Comparison of ENCODE assay signal across 10 cellular contexts in the genomic region with DNA sequence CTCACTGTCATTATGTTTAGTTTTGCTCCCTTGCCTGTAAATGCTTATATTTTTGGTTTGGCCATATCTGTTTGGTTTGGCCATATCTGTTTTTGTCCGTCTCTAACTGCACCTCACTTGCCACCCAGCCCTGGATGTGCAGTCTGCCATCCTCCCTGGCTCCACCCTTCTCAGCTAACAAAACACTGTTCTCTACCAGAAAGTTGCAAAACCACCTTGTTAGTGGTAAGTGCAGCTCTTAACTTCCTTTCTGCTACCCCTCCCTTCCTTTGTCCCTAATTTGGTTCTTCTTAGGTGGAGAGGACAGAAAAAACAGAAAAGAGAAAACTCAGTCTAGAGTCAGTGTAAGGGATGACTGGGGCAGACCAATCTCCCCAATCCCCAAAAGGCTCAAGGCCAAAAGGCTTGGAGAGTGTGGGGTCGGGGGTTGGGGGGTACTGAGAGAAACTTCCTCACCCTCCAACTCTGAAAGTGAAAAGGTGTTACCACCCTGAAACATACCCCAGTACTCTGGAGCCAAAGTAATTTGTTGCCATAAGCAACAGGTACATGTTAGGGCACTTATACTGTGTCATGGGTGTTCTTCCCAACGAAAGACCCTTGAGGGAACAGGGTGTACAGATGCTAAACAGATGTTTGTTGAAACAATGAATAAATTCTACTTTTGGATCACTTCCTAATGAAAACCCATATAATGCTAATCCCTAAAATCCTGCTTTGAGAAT. TPM values are rescaled to one million over a fixed set of nuclear protein-coding genes. Genes with fewer than 3 reads are reported as not detected.
DNase-seq lines count a peak whose midpoint lies in the region; ATAC-seq and TF ChIP-seq lines count a peak whose summit lies in the region.
"Had no signal": no experiment of that assay in that cellular context is flagged by ENCODE, and none has a peak within 500 bp of the region (broad histone marks: within the 10 kb centered on the region; RNA-seq: fewer than 3 reads in every experiment).

No MANE protein-coding gene starts in this region.

- H3K4me3 ChIP-seq in lung (no peak overlapping the region), WERI-Rb-1 (ENCODE audit: low read depth, low read length) (no peak overlapping the region)

- DNase-seq in GM10248 (ENCODE audit: extremely low spot score) (peak; percentile 40), activated B cell treated with CpG ODN at 0.5 μM for 24 hours (no peak), lung (ENCODE audit: low spot score) (peak; percentile 48), WERI-Rb-1 (no peak)
- DNase-seq: NCI-H1930 had no signal

- no peaks in the 10 kb centered on the region for H3K27me3 Mint-ChIP-seq in activated B cell treated with CpG ODN at 0.5 μM for 24 hours

- H3K4me3 Mint-ChIP-seq in activated B cell treated with CpG ODN at 0.5 μM for 24 hours, result peak overlapping the region; percentile 61

- TF ChIP-seq CTCF in GM10248 (IDR thresholded peaks at IDR 0.05; ENCODE audit: control extremely low read depth, extremely low read depth, low read depth, missing control alignments) (no peak), activated B cell treated with CpG ODN at 0.5 μM for 24 hours (IDR thresholded peaks at IDR 0.05) (no peak), lung (IDR thresholded peaks at IDR 0.05; ENCODE audit: control extremely low read depth, extremely low read depth) (no peak), WERI-Rb-1 (IDR thresholded peaks at IDR 0.05; ENCODE audit: low read depth, low read length) (no peak)

- 34 to 39% methylated on average over 3 of the region's 3 CpGs for WGBS in lung, 2 donors

- POLR2A ChIA-PET in GM10248 (lab: Yijun Ruan, JAX), result no interaction called here
- POLR2A ChIA-PET in activated B cell treated with CpG ODN at 0.5 μM for 24 hours (lab: Charles Lee), result interaction anchor here (0.6 to 1.5 kb wide), 6 partner anchors 17 to 732 kb away, joined by 3 to 5 read pairs (median 3); partner anchors contain the start of genes GALNT6 and NR4A1

- CTCF ChIA-PET in GM10248 (lab: Yijun Ruan, JAX) (interaction anchor here (1.4 to 8.4 kb wide), 4 partner anchors 10 to 66 kb away, joined by 3 to 54 read pairs (median 6); no protein-coding TSS in a partner anchor), activated B cell treated with CpG ODN at 0.5 μM for 24 hours (lab: Charles Lee) (interaction anchor here (1.6 to 8.2 kb wide), 2 partner anchors 22 to 27 kb away, joined by 3 to 42 read pairs; no protein-coding TSS in a partner anchor)

- H3K36me3 ChIP-seq in lung (ENCODE audit: control insufficient read depth in 2 of 2, insufficient read depth in 2 of 2, low read length in 2 of 2) (no peaks in the 10 kb centered on the region), WERI-Rb-1 (no peaks in the 10 kb centered on the region)

- no peaks in the 10 kb centered on the region for H3K9me3 Mint-ChIP-seq in activated B cell treated with CpG ODN at 0.5 μM for 24 hours

- H3K27me3 ChIP-seq in lung (ENCODE audit: control insufficient read depth, insufficient read depth) (no peaks in the 10 kb centered on the region), WERI-Rb-1 (ENCODE audit: insufficient read depth, low read depth, severe bottlenecking) (no peaks in the 10 kb centered on the region)

- H3K9me3 ChIP-seq in lung (ENCODE audit: control insufficient read depth in 2 of 2, insufficient read depth in 1 of 2, low read length in 1 of 2) (no peaks in the 10 kb centered on the region), WERI-Rb-1 (ENCODE audit: severe bottlenecking) (no peaks in the 10 kb centered on the region)

- H3K27ac ChIP-seq in lung (ENCODE audit: low read depth in 1 of 2, low read length in 1 of 2), result no peak overlapping the region
- H3K27ac ChIP-seq in WERI-Rb-1, result no peak overlapping the region

- H3K4me1 ChIP-seq in lung (ENCODE audit: control insufficient read depth in 2 of 2, insufficient read depth in 2 of 2, low read length in 2 of 2), result no peaks in the 10 kb centered on the region

- peak overlapping the region; percentile 88 for H3K27ac Mint-ChIP-seq in activated B cell treated with CpG ODN at 0.5 μM for 24 hours

- H3K36me3 Mint-ChIP-seq in activated B cell treated with CpG ODN at 0.5 μM for 24 hours (ENCODE audit: low read depth), result peaks cover 11% of the 10 kb centered on the region

- peak; percentile 47 for ATAC-seq in HG03025 (IDR thresholded peaks at IDR 0.05; ENCODE audit: low FRiP score, unreplicated experiment)
- peak; percentile 45 for ATAC-seq in activated B cell treated with CpG ODN at 0.5 μM for 24 hours (ENCODE audit: low read depth)
- ATAC-seq in lung (ENCODE audit: insufficient read depth, low FRiP score), result no peak
- ATAC-seq in HG03342 (IDR thresholded peaks at IDR 0.05; ENCODE audit: unreplicated experiment), result no peak
- ATAC-seq in GM18861 (IDR thresholded peaks at IDR 0.05; ENCODE audit: unreplicated experiment), result no peak
- no peak for ATAC-seq in HG03457 (IDR thresholded peaks at IDR 0.05; ENCODE audit: unreplicated experiment)

- peaks cover 73% of the 10 kb centered on the region for H3K4me1 Mint-ChIP-seq in activated B cell treated with CpG ODN at 0.5 μM for 24 hours

- intact Hi-C loops in activated B cell treated with CpG ODN at 0.5 μM for 24 hours (cut with micrococcal nuclease), result no loop called here

RNA-seq across cellular contexts. Expression of gene BIN2, which starts 5.0 kb away (rescaled TPM):
- total RNA-seq in activated B cell treated with CpG ODN at 0.5 μM for 24 hours (22.2 and 25.6 TPM in 2 replicates), lung (10 to 100 TPM; 13.4 to 22.9 TPM)
- polyA plus RNA-seq in lung, result 10 to 100 TPM; 12.0 to 54.5 TPM

RNA-seq across cellular contexts. Expression of gene CELA1, which starts 27.5 kb away (rescaled TPM):
- not detected in 2 replicates for total RNA-seq in activated B cell treated with CpG ODN at 0.5 μM for 24 hours
- total RNA-seq in lung, result not detected
- polyA plus RNA-seq in lung, result under 1 TPM in 1 of 2 donors, not detected in 1; 0.05 TPM
- polyA plus RNA-seq: adipose tissue had no signal

RNA-seq across cellular contexts. Expression of gene SMAGP, which starts 48.8 kb away (rescaled TPM):
- total RNA-seq in activated B cell treated with CpG ODN at 0.5 μM for 24 hours (11.4 and 11.5 TPM in 2 replicates), lung (10 to 100 TPM in 1 of 2 donors, 1 to 10 TPM in 1; 9.7 to 26.0 TPM)
- polyA plus RNA-seq in lung, result 10 to 100 TPM; 17.0 to 17.3 TPM

Comparison
In these comparisons a context has a peak if more than half of its experiments do, and no peak if none do; other contexts are left out.
1. DNase-seq: peak in GM10248 (single experiment) and lung (single experiment); none in activated B cell treated with CpG ODN at 0.5 μM for 24 hours (single experiment) and WERI-Rb-1 (single experiment).
2. ATAC-seq: peak in HG03025 (single experiment) and activated B cell treated with CpG ODN at 0.5 μM for 24 hours (single experiment); none in lung (single experiment), HG03342 (single experiment), GM18861 (single experiment) and HG03457 (single experiment).